8 cellular contexts compared by ENCODE assay signal in the genomic region with DNA sequence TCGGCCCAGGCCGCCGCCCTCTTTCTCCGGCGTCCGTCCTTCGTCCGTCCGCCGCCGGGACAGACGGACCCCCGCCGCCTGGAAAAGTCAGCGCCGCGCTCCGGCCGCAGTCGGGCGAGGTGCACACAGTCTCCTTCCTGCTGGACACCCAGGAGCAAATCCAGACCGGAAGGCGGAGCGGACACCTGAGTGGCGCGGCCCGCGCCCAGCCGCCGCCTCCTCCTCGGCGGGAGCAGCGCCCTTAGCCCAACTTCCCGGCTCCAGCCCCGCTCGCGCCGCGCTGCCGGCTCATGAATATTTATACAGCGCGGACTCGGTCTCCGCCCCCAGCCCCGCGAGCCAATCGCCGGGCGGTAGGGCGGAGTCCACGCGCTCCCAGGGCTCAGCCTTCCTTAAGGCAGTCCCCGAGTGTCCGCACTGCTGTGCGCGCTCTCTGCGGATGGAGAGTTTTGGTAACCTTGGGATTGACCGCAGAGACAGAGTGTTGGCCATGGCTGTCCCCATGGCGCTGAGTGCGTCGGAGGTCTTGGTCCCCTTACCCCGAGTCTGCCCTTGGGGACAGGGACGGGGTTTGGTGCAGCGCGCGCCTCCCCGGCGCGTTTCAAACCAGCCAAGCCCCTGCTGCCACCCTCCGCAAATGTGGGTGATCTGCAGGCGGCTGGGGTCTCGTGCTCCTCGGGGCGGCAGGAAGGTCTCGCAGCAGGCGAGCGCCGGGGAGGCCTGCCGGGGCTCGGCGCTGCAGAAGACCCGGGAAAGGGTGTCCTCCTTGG. TPM values are rescaled to one million over a fixed set of nuclear protein-coding genes. Genes with fewer than 3 reads are reported as not detected.
DNase-seq lines count a peak whose midpoint lies in the region; ATAC-seq and TF ChIP-seq lines count a peak whose summit lies in the region.

A gene with protein sequence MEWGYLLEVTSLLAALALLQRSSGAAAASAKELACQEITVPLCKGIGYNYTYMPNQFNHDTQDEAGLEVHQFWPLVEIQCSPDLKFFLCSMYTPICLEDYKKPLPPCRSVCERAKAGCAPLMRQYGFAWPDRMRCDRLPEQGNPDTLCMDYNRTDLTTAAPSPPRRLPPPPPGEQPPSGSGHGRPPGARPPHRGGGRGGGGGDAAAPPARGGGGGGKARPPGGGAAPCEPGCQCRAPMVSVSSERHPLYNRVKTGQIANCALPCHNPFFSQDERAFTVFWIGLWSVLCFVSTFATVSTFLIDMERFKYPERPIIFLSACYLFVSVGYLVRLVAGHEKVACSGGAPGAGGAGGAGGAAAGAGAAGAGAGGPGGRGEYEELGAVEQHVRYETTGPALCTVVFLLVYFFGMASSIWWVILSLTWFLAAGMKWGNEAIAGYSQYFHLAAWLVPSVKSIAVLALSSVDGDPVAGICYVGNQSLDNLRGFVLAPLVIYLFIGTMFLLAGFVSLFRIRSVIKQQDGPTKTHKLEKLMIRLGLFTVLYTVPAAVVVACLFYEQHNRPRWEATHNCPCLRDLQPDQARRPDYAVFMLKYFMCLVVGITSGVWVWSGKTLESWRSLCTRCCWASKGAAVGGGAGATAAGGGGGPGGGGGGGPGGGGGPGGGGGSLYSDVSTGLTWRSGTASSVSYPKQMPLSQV (minus strand): TSS at position 274 of the 770 bp plus-strand sequence. CDS start 867 bp downstream, outside the sequence.

- no peak within 1 kb of the TSS for H2AFZ ChIP-seq in H9 (ENCODE audit: low read length)

- H3K4me1 ChIP-seq in H9 (ENCODE audit: insufficient read depth, low read length) (peaks cover 7% of the 10 kb centered on the region; the same call in 1 of the 2 replicates), adrenal gland (replicated peaks in 1 of 2) (peaks cover 17 to 21% of the 10 kb centered on the region in 2 donors), heart left ventricle (peaks cover 0 to 39% (median 17%) of the 10 kb centered on the region in 12 donors), transverse colon (peaks cover 0 to 28% (median 26%) of the 10 kb centered on the region in 4 donors)

- H3K4me2 ChIP-seq in H9 (ENCODE audit: insufficient read depth, insufficient read length, low read length) = peak within 1 kb of the TSS; percentile 88

- peaks cover 17% of the 10 kb centered on the region for H3K23me2 ChIP-seq in H9 (ENCODE audit: insufficient read length, low read depth, low read length, poor library complexity, severe bottlenecking)

- intact Hi-C loops in adrenal gland (cut with DNase I) (loop anchor here in 1 of 2 donors (5.0 kb wide), 1 partner anchor 1135 kb away; no protein-coding TSS in a partner anchor), heart left ventricle (cut with DNase I) (loop anchor here (5.0 to 10.0 kb wide), 17 partner anchors 180 to 1085 kb away; no protein-coding TSS in a partner anchor), transverse colon (cut with DNase I; ENCODE audit: low total_unique reads) (no loop called here)

- no peaks in the 10 kb centered on the region for H3K9me3 ChIP-seq in H9 (ENCODE audit: control insufficient read depth, low read depth, low read length)
- no peaks in the 10 kb centered on the region for H3K9me3 ChIP-seq in adrenal gland (replicated peaks in 1 of 3)
- no peaks in the 10 kb centered on the region for H3K9me3 ChIP-seq in heart left ventricle
- H3K9me3 ChIP-seq in transverse colon = no peaks in the 10 kb centered on the region

- H4K20me1 ChIP-seq in H9 (ENCODE audit: control insufficient read depth, insufficient read depth, insufficient read length) = no peaks in the 10 kb centered on the region

- no peak within 1 kb of the TSS for H4K91ac ChIP-seq in H9 (ENCODE audit: insufficient read length, low read depth, low read length)

- H4K8ac ChIP-seq in H9 (replicated peaks; ENCODE audit: insufficient read length, low read depth, low read length) = no peak within 1 kb of the TSS

- peaks cover 29 to 38% of the 10 kb centered on the region in 2 experiments for H3K4me1 Mint-ChIP-seq in H9

- H3K27me3 Mint-ChIP-seq in H9 (ENCODE audit: low read depth) = peaks cover 24% of the 10 kb centered on the region

- no peak within 1 kb of the TSS for H3K18ac ChIP-seq in H9 (ENCODE audit: insufficient read length, low read depth, low read length)

- H3K4me3 Mint-ChIP-seq in H9 = peak within 1 kb of the TSS; percentile 74 to 90

- DNase-seq in GM04503 (ENCODE audit: low read depth) = peak; percentile 47
- DNase-seq in H9 = peak; percentile 93
- DNase-seq in M059J (ENCODE audit: low read depth) = peak; percentile 84
- peak; percentile 21 for DNase-seq in SKM-1 treated with dmso at 0.1 percent for 144 hours (lab: John Stamatoyannopoulos, UW; ENCODE audit: unreplicated experiment)
- DNase-seq in adrenal gland = peak; percentile 88 to 93 (median 91)
- peak; percentile 93 to 95 (median 94) for DNase-seq in heart left ventricle
- DNase-seq in pons (ENCODE audit: low spot score) = peak; percentile 90
- DNase-seq in transverse colon = peak; percentile 93

- no peaks in the 10 kb centered on the region for H3K79me1 ChIP-seq in H9 (ENCODE audit: insufficient read depth, low read depth, low read length, poor library complexity, severe bottlenecking)

- no peak within 1 kb of the TSS for H4K5ac ChIP-seq in H9 (ENCODE audit: insufficient read length, low read depth, low read length)

- H3K4me3 ChIP-seq in adrenal gland (peak within 1 kb of the TSS; percentile 11 to 71 (median 42)), heart left ventricle (peak within 1 kb of the TSS; percentile 74 to 97 (median 80)), transverse colon (peak within 1 kb of the TSS; percentile 53 to 94 (median 82))

- no peak within 1 kb of the TSS for H3K4ac ChIP-seq in H9 (ENCODE audit: low read depth, low read length)

- no peak within 1 kb of the TSS for H2BK20ac ChIP-seq in H9 (ENCODE audit: low read depth, low read length, poor library complexity, severe bottlenecking)

- H2BK12ac ChIP-seq in H9 (ENCODE audit: insufficient read length, low read depth, low read length) = no peak within 1 kb of the TSS

- peak within 1 kb of the TSS; percentile 53 to 67 (median 58); a peak in 3 of 7 replicates for H3K27ac Mint-ChIP-seq in H9

- peak; percentile 94 to 97 (median 96) for ATAC-seq in heart left ventricle

- no peaks in the 10 kb centered on the region for H3K36me3 ChIP-seq in adrenal gland (replicated peaks in 1 of 2)
- peaks cover 0 to 12% (median 0%) of the 10 kb centered on the region in 9 donors for H3K36me3 ChIP-seq in heart left ventricle
- no peaks in the 10 kb centered on the region for H3K36me3 ChIP-seq in transverse colon

- WGBS in H9 (ENCODE audit: extremely low coverage, insufficient read length, low lambda C conversion rate) = no CpG with 5 or more reads among the region's 82 CpGs
- WGBS in adrenal gland, 4 donors = 0 to 3% (median 1%) methylated on average over 18 to 81 of the region's 82 CpGs; no CpG with 5 or more reads in 1 of the 4 donors
- 0 to 1% (median 1%) methylated on average over 43 to 82 of the region's 82 CpGs for WGBS in heart left ventricle, 4 donors
- WGBS in transverse colon (ENCODE audit: low coverage in 1 of 2), 2 donors = 0% methylated on average over 74 of the region's 82 CpGs; no CpG with 5 or more reads in 1 of the 2 donors

- H3K27me3 ChIP-seq in H9 (ENCODE audit: insufficient read depth, low read length) (peaks cover 8% of the 10 kb centered on the region; the same call in 1 of the 2 replicates), adrenal gland (no peaks in the 10 kb centered on the region), heart left ventricle (peaks cover 0 to 48% (median 0%) of the 10 kb centered on the region in 9 donors), transverse colon (peaks cover 11% of the 10 kb centered on the region)

- H2BK5ac ChIP-seq in H9 (ENCODE audit: insufficient read length, low read length) = no peak within 1 kb of the TSS

- TF ChIP-seq EP300 in transverse colon (IDR thresholded peaks at IDR 0.05; ENCODE audit: low read depth) = no peak

- no peak within 1 kb of the TSS for H3K27ac ChIP-seq in H9 (ENCODE audit: insufficient read length, low read depth, low read length)
- H3K27ac ChIP-seq in adrenal gland = peak within 1 kb of the TSS in 4 of 5 donors; percentile 59 to 81 (median 74)
- peak within 1 kb of the TSS; percentile 75 to 97 (median 92) for H3K27ac ChIP-seq in heart left ventricle
- peak within 1 kb of the TSS; percentile 92 to 96 (median 94) for H3K27ac ChIP-seq in transverse colon

- no peak within 1 kb of the TSS for H2BK120ac ChIP-seq in H9 (ENCODE audit: low read depth, low read length, poor library complexity, severe bottlenecking)

- TF ChIP-seq CTCF in H9 (conservative IDR thresholded peaks at IDR 0.05) (peak; percentile 35; the same call in 2 of the 3 replicates), adrenal gland (IDR thresholded peaks at IDR 0.05) (peak in 1 of 6 experiments; percentile 10), heart left ventricle (IDR thresholded peaks at IDR 0.05) (peak in 6 of 12 donors; percentile 6 to 28 (median 12)), transverse colon (IDR thresholded peaks at IDR 0.05) (peak in 2 of 5 experiments; percentile 21 to 22)

- no peak within 1 kb of the TSS for H2AK5ac ChIP-seq in H9 (ENCODE audit: insufficient read length, low read length)

- H3K9me3 Mint-ChIP-seq in H9 = 0 out of 5 replicates have a peak, but pooled peaks cover 0 to under 1% of the 10 kb centered on the region in 2 experiments

- peaks cover 0 to 3% (median 2%) of the 10 kb centered on the region in 3 experiments; a peak in 5 of 7 replicates for H3K36me3 Mint-ChIP-seq in H9 (ENCODE audit: insufficient read depth in 1 of 3, low read depth in 3 of 3)

- in situ Hi-C loops in transverse colon (cut with MboI; ENCODE audit: low pct_ligation_motif_present in 1 of 4, low pct_unique_long_range_greater_than_20kb in 1 of 4, low sequenced_read_pairs in 3 of 4) = loop anchor here (25.0 kb wide), 3 partner anchors 270 to 1145 kb away; no protein-coding TSS in a partner anchor

- peak within 1 kb of the TSS; percentile 43 for H3K14ac ChIP-seq in H9 (ENCODE audit: insufficient read depth, low read length)

- H2BK15ac ChIP-seq in H9 (ENCODE audit: low read depth, low read length) = no peak within 1 kb of the TSS

- H3K56ac ChIP-seq in H9 (ENCODE audit: insufficient read length, low read depth, low read length) = no peak within 1 kb of the TSS

- no peaks in the 10 kb centered on the region for H3K79me2 ChIP-seq in H9 (ENCODE audit: insufficient read depth, low read length)

- H3K23ac ChIP-seq in H9 (ENCODE audit: insufficient read length, low read depth, low read length) = no peak within 1 kb of the TSS

- no peak within 1 kb of the TSS for H3K9ac ChIP-seq in H9 (ENCODE audit: extremely low read depth, insufficient read length, low read length)

- TF ChIP-seq POLR2A in adrenal gland (IDR thresholded peaks at IDR 0.05) (peak; percentile 55 to 86), heart left ventricle (IDR thresholded peaks at IDR 0.05) (peak; percentile 89 to 98), transverse colon (IDR thresholded peaks at IDR 0.05) (peak; percentile 93)

- H3T11ph ChIP-seq in H9 (ENCODE audit: low read length) = no peak within 1 kb of the TSS

RNA-seq across cellular contexts. Expression of the gene that starts here (rescaled TPM):
- total RNA-seq in H9 (2021) = 13.8 and 15.1 TPM in 2 replicates
- 3.6 and 5.1 TPM in 2 replicates for total RNA-seq in M059J (2014; rRNA removed; shearing (Covaris generic))
- 1 to 10 TPM; 2.8 to 5.9 (median 4.2) TPM for total RNA-seq in adrenal gland
- polyA plus RNA-seq in adrenal gland = 1 to 10 TPM in 2 of 3 donors, under 1 TPM in 1; 0.97 to 2.3 (median 1.0) TPM
- 10 to 100 TPM in 3 of 9 donors, 1 to 10 TPM in 6; 4.0 to 17.1 (median 7.8) TPM for total RNA-seq in heart left ventricle
- 1 to 10 TPM; 1.9 to 8.0 TPM for polyA plus RNA-seq in heart left ventricle
- 10 to 100 TPM in 2 of 4 donors, 1 to 10 TPM in 2; 8.6 to 14.9 (median 10.6) TPM for total RNA-seq in transverse colon

Comparison
In these comparisons a context has a peak if more than half of its experiments do, and no peak if none do; other contexts are left out.
1. DNase-seq: peak in every context shown above with its lines; median percentile 94 in heart left ventricle; 93 in H9; 93 in transverse colon; 91 in adrenal gland; 90 in pons; 84 in M059J; 47 in GM04503; 21 in SKM-1 treated with dmso at 0.1 percent for 144 hours.